16 cellular contexts compared by ENCODE assay signal in the genomic region with DNA sequence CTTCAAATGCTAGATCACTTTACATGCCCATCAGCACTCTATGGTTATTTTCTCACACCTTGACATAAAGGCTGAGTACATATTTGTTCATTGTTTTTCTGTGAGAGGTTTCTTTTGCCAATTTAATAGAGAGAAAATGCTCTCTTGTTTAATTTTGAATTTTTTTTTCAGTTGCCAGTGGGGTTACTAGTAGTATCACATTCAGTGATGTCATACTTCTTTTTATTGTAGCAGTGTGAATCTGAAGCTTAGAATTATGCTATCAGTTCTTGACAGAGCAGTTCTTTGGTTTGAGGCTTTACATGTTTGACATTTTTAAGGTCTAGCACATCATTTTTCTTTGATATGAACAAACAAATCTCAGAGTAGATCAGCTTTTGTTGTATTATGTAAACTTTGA.
DNase-seq lines count a peak whose midpoint lies in the region; ATAC-seq, FAIRE-seq and TF ChIP-seq lines count a peak whose summit lies in the region.
"Had no signal": no experiment of that assay in that cellular context is flagged by ENCODE, and none has a peak within 500 bp of the region (broad histone marks: within the 10 kb centered on the region; RNA-seq: fewer than 3 reads in every experiment).

No MANE protein-coding gene starts in this region.

- peak in 3 of 4 donors; percentile 9 to 17 (median 16) for ATAC-seq in pancreas

- H3K9me3 ChIP-seq in pancreas (no peaks in the 10 kb centered on the region), small intestine (ENCODE audit: control insufficient read depth, low read depth) (no peaks in the 10 kb centered on the region)
- H3K9me3 ChIP-seq: BLaER1, Caco-2, HAP-1 had no signal

- FAIRE-seq in colon (lab: Jason Lieb, UNC) (peak; percentile 49), pancreas (lab: Jason Lieb, UNC) (no peak), small intestine (lab: Jason Lieb, UNC) (no peak)
- FAIRE-seq: H1, HTR-8/SVneo had no signal

- intact Hi-C loops in pancreas (cut with DNase I), result no loop called here

- peak; percentile 50 for DNase-seq in DMS53 (lab: John Stamatoyannopoulos, UW)
- DNase-seq in DMS53 treated with DMSO at 0.1 percent for 48 hours (lab: John Stamatoyannopoulos, UW; ENCODE audit: unreplicated experiment), result no peak
- DNase-seq in pancreas, result no peak
- no peak for DNase-seq in NCI-H510A (lab: John Stamatoyannopoulos, UW)
- DNase-seq in NCI-H187 treated with DMSO at 0.1 percent for 48 hours (lab: John Stamatoyannopoulos, UW), result no peak
- no peak for DNase-seq in small intestine
- DNase-seq: 8988T; AML-193; Caco-2; CD8-positive, alpha-beta memory T cell; HFFc6 had no signal

- H3K4me3 ChIP-seq in pancreas (no peak overlapping the region), small intestine (ENCODE audit: low read depth in 1 of 2, low read length in 2 of 2) (no peak overlapping the region)
- H3K4me3 ChIP-seq: BLaER1, HAP-1 had no signal

- no peak for TF ChIP-seq CTCF in pancreas (IDR thresholded peaks at IDR 0.05)

- H3K36me3 ChIP-seq in pancreas, result no peaks in the 10 kb centered on the region
- H3K36me3 ChIP-seq in small intestine (ENCODE audit: control insufficient read depth in 2 of 2, insufficient read depth in 2 of 2, low read length in 2 of 2), result no peaks in the 10 kb centered on the region
- H3K36me3 ChIP-seq: BLaER1, HAP-1 had no signal

- H3K27ac ChIP-seq in pancreas (peak overlapping the region in 2 of 4 donors; percentile 75 to 84), small intestine (ENCODE audit: low read depth in 1 of 2, low read length in 1 of 2) (no peak overlapping the region)
- H3K27ac ChIP-seq: BLaER1 had no signal

- no peaks in the 10 kb centered on the region for H3K27me3 ChIP-seq in pancreas
- H3K27me3 ChIP-seq in small intestine (ENCODE audit: control insufficient read depth in 2 of 2, insufficient read depth in 2 of 2, low read length in 2 of 2), result no peaks in the 10 kb centered on the region
- H3K27me3 ChIP-seq: BLaER1 had no signal

- H3K4me1 ChIP-seq in pancreas (peaks cover 25 to 70% (median 69%) of the 10 kb centered on the region in 3 donors), small intestine (ENCODE audit: control insufficient read depth in 2 of 2, insufficient read depth in 1 of 2, low read depth in 1 of 2, low read length in 1 of 2) (peaks cover 0 to 5% of the 10 kb centered on the region in 2 donors)
- H3K4me1 ChIP-seq: BLaER1, HAP-1 had no signal
